Comparison of ENCODE assay signal across 1 cellular context in the genomic region with DNA sequence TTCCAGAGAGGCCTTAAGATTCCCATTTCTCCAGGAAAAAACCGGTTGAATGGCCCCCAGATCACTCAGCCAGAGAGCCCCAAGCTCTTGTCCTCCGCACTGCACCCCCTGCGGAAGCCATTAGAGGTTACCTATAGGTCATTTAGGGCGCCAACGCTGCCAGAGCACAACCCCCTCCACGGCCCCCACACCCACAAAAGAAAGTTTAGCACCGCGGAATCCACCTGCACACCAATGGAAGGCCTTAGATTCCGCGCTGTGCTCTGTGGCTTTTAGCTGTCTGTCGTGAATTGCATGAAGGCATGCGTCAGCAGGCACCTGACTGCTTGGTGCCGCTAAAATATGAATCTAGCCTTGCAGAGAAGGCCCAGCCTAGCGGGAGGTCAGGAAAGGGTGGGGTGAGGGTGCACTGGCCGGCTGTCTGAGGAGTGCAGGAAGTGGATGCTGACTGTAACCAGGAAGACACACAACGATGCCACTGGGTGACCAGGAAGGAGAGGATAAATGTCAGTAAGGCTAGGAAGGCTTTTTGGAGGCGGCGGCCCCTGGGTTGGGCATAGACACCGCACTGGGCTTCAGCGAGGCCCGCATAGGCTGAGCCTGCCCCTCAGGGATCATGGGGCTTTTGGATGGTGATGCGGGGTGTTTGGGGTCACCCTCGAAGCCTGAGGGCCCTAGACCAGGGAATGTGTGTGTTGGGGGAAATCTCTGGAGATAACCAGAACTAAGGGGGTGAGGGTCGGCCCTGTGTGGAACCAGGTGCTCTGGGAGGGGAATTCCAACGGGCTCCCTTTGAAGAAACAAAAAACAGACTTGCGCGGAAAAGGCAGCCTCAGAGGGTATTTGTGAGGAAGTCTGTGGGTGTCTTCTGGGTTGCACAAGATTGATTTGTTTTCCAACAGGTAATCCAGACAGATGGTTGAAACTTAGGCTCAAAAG.
A peak's percentile ranks its signal among the peaks of the same experiment; 100 is the strongest.
TF ChIP-seq lines count a peak whose summit lies in the region.

No MANE protein-coding gene starts in this region.

TF ChIP-seq in K562, 482 proteins besides CTCF, POLR2A, EP300 and RAD21 (continued from another document and continues in another):
- TF ChIP-seq, protein P1, sequence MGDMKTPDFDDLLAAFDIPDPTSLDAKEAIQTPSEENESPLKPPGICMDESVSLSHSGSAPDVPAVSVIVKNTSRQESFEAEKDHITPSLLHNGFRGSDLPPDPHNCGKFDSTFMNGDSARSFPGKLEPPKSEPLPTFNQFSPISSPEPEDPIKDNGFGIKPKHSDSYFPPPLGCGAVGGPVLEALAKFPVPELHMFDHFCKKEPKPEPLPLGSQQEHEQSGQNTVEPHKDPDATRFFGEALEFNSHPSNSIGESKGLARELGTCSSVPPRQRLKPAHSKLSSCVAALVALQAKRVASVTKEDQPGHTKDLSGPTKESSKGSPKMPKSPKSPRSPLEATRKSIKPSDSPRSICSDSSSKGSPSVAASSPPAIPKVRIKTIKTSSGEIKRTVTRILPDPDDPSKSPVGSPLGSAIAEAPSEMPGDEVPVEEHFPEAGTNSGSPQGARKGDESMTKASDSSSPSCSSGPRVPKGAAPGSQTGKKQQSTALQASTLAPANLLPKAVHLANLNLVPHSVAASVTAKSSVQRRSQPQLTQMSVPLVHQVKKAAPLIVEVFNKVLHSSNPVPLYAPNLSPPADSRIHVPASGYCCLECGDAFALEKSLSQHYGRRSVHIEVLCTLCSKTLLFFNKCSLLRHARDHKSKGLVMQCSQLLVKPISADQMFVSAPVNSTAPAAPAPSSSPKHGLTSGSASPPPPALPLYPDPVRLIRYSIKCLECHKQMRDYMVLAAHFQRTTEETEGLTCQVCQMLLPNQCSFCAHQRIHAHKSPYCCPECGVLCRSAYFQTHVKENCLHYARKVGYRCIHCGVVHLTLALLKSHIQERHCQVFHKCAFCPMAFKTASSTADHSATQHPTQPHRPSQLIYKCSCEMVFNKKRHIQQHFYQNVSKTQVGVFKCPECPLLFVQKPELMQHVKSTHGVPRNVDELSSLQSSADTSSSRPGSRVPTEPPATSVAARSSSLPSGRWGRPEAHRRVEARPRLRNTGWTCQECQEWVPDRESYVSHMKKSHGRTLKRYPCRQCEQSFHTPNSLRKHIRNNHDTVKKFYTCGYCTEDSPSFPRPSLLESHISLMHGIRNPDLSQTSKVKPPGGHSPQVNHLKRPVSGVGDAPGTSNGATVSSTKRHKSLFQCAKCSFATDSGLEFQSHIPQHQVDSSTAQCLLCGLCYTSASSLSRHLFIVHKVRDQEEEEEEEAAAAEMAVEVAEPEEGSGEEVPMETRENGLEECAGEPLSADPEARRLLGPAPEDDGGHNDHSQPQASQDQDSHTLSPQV (IDR thresholded peaks at IDR 0.05), result peak; percentile 97
- TF ChIP-seq BHLHE40 (IDR thresholded peaks at IDR 0.05; ENCODE audit: low read length) (peak; percentile 91), LCOR (CRISPR knock-in tag; IDR thresholded peaks at IDR 0.05) (0 out of 2 replicates have a peak, but pooled peaks have one; percentile 20), CBX5 (IDR thresholded peaks at IDR 0.05; ENCODE audit: borderline replicate concordance, low read depth) (no peak), ZNF408 (CRISPR knock-in tag; IDR thresholded peaks at IDR 0.05; ENCODE audit: low read depth) (no peak), ZNF695 (CRISPR knock-in tag; IDR thresholded peaks at IDR 0.05) (no peak), MIER1 (IDR thresholded peaks at IDR 0.05; ENCODE audit: low read depth) (peak; percentile 57; the same call in 1 of the 2 replicates), FOXJ3 (CRISPR knock-in tag; IDR thresholded peaks at IDR 0.05) (no peak), KHSRP (IDR thresholded peaks at IDR 0.05) (no peak), MCM3 (IDR thresholded peaks at IDR 0.05) (no peak), SNIP1 (IDR thresholded peaks at IDR 0.05; ENCODE audit: low read depth) (no peak), NR2F6 (CRISPR knock-in tag; IDR thresholded peaks at IDR 0.05) (no peak), POLR2AphosphoS5 (IDR thresholded peaks at IDR 0.05; ENCODE audit: control insufficient read depth, insufficient read depth, low read depth, low read length) (peak; percentile 47), TGIF2 (CRISPR knock-in tag; IDR thresholded peaks at IDR 0.05) (no peak), ZNF436 (CRISPR knock-in tag; IDR thresholded peaks at IDR 0.05) (no peak), SMAD2 (IDR thresholded peaks at IDR 0.05; ENCODE audit: low read depth, low read length) (no peak), ZNF830 (CRISPR knock-in tag; IDR thresholded peaks at IDR 0.05) (no peak), ZFP30 (CRISPR knock-in tag; IDR thresholded peaks at IDR 0.05; ENCODE audit: borderline replicate concordance) (no peak), PCBP2 (IDR thresholded peaks at IDR 0.05; ENCODE audit: low read depth, low read length, poor library complexity, severe bottlenecking) (no peak), ZNF316 (IDR thresholded peaks at IDR 0.05) (peak; percentile 48; the same call in 1 of the 2 replicates), TCFL5 (CRISPR knock-in tag; conservative IDR thresholded peaks at IDR 0.05) (no peak), FOXM1 (IDR thresholded peaks at IDR 0.05; ENCODE audit: low read depth) (no peak), FOXM1 (CRISPR knock-in tag; IDR thresholded peaks at IDR 0.05; ENCODE audit: low read depth) (no peak), FOXP1 (CRISPR knock-in tag; IDR thresholded peaks at IDR 0.05) (no peak), TSC22D4 (tag; IDR thresholded peaks at IDR 0.05) (no peak), TBL1XR1 (IDR thresholded peaks at IDR 0.05; ENCODE audit: low read length in 2 of 2) (0 out of 4 replicates have a peak, but pooled peaks of 1 of the 2 experiments have one; percentile 25), ZNF79 (CRISPR knock-in tag; IDR thresholded peaks at IDR 0.05; ENCODE audit: low read depth) (no peak), CEBPG (CRISPR knock-in tag; IDR thresholded peaks at IDR 0.05) (0 out of 2 replicates have a peak, but pooled peaks have one; percentile 24), CEBPG (tag; conservative IDR thresholded peaks at IDR 0.05 in 1 of 2, IDR thresholded peaks at IDR 0.05 in 1 of 2) (no peak), BACH1 (tag; IDR thresholded peaks at IDR 0.05) (peak; percentile 73), ZNF184 (CRISPR knock-in tag; IDR thresholded peaks at IDR 0.05) (no peak), RBBP5 (IDR thresholded peaks at IDR 0.05; ENCODE audit: borderline replicate concordance, insufficient read depth, low read length, poor library complexity, severe bottlenecking) (no peak), POLR3G (IDR thresholded peaks at IDR 0.05; ENCODE audit: extremely low read depth, insufficient read length, insufficient replicate concordance) (no peak), MTA2 (IDR thresholded peaks at IDR 0.05; ENCODE audit: low read depth) (no peak), ZNF239 (CRISPR knock-in tag; IDR thresholded peaks at IDR 0.05) (no peak), HDAC1 (IDR thresholded peaks at IDR 0.05) (peak in 1 of 2 experiments; percentile 72; a peak in 2 of 4 replicates), KDM1A (IDR thresholded peaks at IDR 0.05) (peak in 1 of 2 experiments; percentile 58; a peak in 1 of 4 replicates), ZNF707 (CRISPR knock-in tag; conservative IDR thresholded peaks at IDR 0.05) (no peak), RFX1 (IDR thresholded peaks at IDR 0.05) (no peak), ZNF146 (CRISPR knock-in tag; IDR thresholded peaks at IDR 0.05; ENCODE audit: unreplicated experiment) (no peak), MYC (IDR thresholded peaks at IDR 0.05; ENCODE audit: low read depth, low read length) (peak; percentile 70), MYC (CRISPR knock-in tag; IDR thresholded peaks at IDR 0.05; ENCODE audit: borderline replicate concordance, low read depth) (peak; percentile 72), ZNF224 (CRISPR knock-in tag; IDR thresholded peaks at IDR 0.05) (no peak), ZNF431 (CRISPR knock-in tag; IDR thresholded peaks at IDR 0.05) (no peak)
- TF ChIP-seq, protein P2, sequence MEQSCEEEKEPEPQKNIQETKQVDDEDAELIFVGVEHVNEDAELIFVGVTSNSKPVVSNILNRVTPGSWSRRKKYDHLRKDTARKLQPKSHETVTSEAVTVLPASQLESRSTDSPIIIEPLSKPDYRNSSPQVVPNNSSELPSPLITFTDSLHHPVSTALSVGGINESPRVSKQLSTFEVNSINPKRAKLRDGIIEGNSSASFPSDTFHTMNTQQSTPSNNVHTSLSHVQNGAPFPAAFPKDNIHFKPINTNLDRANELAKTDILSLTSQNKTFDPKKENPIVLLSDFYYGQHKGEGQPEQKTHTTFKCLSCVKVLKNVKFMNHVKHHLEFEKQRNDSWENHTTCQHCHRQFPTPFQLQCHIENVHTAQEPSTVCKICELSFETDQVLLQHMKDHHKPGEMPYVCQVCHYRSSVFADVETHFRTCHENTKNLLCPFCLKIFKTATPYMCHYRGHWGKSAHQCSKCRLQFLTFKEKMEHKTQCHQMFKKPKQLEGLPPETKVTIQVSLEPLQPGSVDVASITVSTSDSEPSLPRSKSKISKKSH (CRISPR knock-in tag; IDR thresholded peaks at IDR 0.05), result no peak
- TF ChIP-seq, protein P3, sequence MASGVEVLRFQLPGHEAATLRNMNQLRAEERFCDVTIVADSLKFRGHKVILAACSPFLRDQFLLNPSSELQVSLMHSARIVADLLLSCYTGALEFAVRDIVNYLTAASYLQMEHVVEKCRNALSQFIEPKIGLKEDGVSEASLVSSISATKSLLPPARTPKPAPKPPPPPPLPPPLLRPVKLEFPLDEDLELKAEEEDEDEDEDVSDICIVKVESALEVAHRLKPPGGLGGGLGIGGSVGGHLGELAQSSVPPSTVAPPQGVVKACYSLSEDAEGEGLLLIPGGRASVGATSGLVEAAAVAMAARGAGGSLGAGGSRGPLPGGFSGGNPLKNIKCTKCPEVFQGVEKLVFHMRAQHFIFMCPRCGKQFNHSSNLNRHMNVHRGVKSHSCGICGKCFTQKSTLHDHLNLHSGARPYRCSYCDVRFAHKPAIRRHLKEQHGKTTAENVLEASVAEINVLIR (CRISPR knock-in tag; IDR thresholded peaks at IDR 0.05), result no peak; the same call in 1 of the 2 replicates
- TF ChIP-seq, protein P4, sequence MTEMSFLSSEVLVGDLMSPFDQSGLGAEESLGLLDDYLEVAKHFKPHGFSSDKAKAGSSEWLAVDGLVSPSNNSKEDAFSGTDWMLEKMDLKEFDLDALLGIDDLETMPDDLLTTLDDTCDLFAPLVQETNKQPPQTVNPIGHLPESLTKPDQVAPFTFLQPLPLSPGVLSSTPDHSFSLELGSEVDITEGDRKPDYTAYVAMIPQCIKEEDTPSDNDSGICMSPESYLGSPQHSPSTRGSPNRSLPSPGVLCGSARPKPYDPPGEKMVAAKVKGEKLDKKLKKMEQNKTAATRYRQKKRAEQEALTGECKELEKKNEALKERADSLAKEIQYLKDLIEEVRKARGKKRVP (CRISPR knock-in tag; IDR thresholded peaks at IDR 0.05), result no peak
- TF ChIP-seq, protein P5, sequence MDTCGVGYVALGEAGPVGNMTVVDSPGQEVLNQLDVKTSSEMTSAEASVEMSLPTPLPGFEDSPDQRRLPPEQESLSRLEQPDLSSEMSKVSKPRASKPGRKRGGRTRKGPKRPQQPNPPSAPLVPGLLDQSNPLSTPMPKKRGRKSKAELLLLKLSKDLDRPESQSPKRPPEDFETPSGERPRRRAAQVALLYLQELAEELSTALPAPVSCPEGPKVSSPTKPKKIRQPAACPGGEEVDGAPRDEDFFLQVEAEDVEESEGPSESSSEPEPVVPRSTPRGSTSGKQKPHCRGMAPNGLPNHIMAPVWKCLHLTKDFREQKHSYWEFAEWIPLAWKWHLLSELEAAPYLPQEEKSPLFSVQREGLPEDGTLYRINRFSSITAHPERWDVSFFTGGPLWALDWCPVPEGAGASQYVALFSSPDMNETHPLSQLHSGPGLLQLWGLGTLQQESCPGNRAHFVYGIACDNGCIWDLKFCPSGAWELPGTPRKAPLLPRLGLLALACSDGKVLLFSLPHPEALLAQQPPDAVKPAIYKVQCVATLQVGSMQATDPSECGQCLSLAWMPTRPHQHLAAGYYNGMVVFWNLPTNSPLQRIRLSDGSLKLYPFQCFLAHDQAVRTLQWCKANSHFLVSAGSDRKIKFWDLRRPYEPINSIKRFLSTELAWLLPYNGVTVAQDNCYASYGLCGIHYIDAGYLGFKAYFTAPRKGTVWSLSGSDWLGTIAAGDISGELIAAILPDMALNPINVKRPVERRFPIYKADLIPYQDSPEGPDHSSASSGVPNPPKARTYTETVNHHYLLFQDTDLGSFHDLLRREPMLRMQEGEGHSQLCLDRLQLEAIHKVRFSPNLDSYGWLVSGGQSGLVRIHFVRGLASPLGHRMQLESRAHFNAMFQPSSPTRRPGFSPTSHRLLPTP (IDR thresholded peaks at IDR 0.05; ENCODE audit: borderline replicate concordance, extremely low read depth, insufficient read length), result no peak
- TF ChIP-seq, protein P6, sequence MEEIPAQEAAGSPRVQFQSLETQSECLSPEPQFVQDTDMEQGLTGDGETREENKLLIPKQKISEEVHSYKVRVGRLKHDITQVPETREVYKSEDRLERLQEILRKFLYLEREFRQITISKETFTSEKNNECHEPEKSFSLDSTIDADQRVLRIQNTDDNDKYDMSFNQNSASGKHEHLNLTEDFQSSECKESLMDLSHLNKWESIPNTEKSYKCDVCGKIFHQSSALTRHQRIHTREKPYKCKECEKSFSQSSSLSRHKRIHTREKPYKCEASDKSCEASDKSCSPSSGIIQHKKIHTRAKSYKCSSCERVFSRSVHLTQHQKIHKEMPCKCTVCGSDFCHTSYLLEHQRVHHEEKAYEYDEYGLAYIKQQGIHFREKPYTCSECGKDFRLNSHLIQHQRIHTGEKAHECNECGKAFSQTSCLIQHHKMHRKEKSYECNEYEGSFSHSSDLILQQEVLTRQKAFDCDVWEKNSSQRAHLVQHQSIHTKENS (CRISPR knock-in tag; IDR thresholded peaks at IDR 0.05), result no peak
- TF ChIP-seq, protein P7, sequence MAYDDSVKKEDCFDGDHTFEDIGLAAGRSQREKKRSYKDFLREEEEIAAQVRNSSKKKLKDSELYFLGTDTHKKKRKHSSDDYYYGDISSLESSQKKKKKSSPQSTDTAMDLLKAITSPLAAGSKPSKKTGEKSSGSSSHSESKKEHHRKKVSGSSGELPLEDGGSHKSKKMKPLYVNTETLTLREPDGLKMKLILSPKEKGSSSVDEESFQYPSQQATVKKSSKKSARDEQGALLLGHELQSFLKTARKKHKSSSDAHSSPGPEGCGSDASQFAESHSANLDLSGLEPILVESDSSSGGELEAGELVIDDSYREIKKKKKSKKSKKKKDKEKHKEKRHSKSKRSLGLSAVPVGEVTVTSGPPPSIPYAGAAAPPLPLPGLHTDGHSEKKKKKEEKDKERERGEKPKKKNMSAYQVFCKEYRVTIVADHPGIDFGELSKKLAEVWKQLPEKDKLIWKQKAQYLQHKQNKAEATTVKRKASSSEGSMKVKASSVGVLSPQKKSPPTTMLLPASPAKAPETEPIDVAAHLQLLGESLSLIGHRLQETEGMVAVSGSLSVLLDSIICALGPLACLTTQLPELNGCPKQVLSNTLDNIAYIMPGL (CRISPR knock-in tag; IDR thresholded peaks at IDR 0.05), result no peak
- TF ChIP-seq, protein P8, sequence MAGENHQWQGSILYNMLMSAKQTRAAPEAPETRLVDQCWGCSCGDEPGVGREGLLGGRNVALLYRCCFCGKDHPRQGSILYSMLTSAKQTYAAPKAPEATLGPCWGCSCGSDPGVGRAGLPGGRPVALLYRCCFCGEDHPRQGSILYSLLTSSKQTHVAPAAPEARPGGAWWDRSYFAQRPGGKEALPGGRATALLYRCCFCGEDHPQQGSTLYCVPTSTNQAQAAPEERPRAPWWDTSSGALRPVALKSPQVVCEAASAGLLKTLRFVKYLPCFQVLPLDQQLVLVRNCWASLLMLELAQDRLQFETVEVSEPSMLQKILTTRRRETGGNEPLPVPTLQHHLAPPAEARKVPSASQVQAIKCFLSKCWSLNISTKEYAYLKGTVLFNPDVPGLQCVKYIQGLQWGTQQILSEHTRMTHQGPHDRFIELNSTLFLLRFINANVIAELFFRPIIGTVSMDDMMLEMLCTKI (IDR thresholded peaks at IDR 0.05; ENCODE audit: partially characterized antibody), result no peak
